Comparison of ENCODE assay signal across 8 cellular contexts in the genomic region with DNA sequence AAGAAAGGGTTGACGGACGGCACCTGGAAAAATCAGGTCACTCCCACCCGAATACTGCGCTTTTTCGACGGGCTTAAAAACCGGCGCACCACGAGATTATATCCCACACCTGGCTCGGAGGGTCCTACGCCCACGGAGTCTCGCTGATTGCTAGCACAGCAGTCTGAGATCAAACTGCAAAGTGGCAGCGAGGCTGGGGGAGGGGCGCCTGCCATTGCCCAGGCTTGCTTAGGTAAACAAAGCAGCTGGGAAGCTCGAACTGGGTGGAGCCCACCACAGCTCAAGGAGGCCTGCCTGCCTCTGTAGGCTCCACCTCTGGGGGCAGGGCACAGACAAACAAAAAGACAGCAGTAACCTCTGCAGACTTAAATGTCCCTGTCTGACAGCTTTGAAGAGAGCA. TPM values are rescaled to one million over a fixed set of nuclear protein-coding genes. Genes with fewer than 3 reads are reported as not detected.
DNase-seq lines count a peak whose midpoint lies in the region; ATAC-seq and TF ChIP-seq lines count a peak whose summit lies in the region.
"Not testable (repeated sequence)": the region's sequence is repeated elsewhere in the genome, so short reads cannot be mapped to it uniquely, and the experiment has no call there.
"Had no signal": no experiment of that assay in that cellular context is flagged by ENCODE, and none has a peak within 500 bp of the region (broad histone marks: within the 10 kb centered on the region; RNA-seq: fewer than 3 reads in every experiment).

No MANE protein-coding gene starts in this region.

- not testable (repeated sequence) for H3K36me3 Mint-ChIP-seq in WTC11; endothelial cell (ENCODE audit: low read depth, unreplicated experiment)

- H3K4me2 ChIP-seq in mesenchymal stem cell (ENCODE audit: low read length, poor library complexity, severe bottlenecking) (peak overlapping the region; percentile 18), neuronal stem cell (ENCODE audit: insufficient read depth, low read length, poor library complexity, severe bottlenecking) (peak overlapping the region; percentile 48)

- H3K27ac ChIP-seq in HUES48 (ENCODE audit: low read depth, low read length); mesenchymal stem cell (ENCODE audit: low read length, poor library complexity, severe bottlenecking); neuronal stem cell (replicated peaks; ENCODE audit: low read length): not testable (repeated sequence)

- POLR2A ChIA-PET in WTC11 (lab: Charles Lee), result not testable (repeated sequence)

- not testable (repeated sequence) for H2BK12ac ChIP-seq in mesenchymal stem cell (ENCODE audit: low read length in 2 of 2); neuronal stem cell (ENCODE audit: low read length)

- H3K79me1 ChIP-seq in mesenchymal stem cell (replicated peaks; ENCODE audit: low read length, poor library complexity, severe bottlenecking); neuronal stem cell (ENCODE audit: low read depth, low read length): not testable (repeated sequence)

- H3K4me3 ChIP-seq in HUES48 (ENCODE audit: low read depth, low read length) (peak overlapping the region; percentile 72), iPS-11a (ENCODE audit: low read depth, low read length) (peak overlapping the region; percentile 39), mesenchymal stem cell (ENCODE audit: insufficient read depth in 1 of 2, low read depth in 1 of 2, low read length in 2 of 2) (peak overlapping the region in 1 of 2 experiments; percentile 23), neuronal stem cell (ENCODE audit: low read length in 2 of 2) (peak overlapping the region in 1 of 2 donors; percentile 79)

- peak overlapping the region; percentile 72; the same call in 1 of the 2 replicates for H3K9ac ChIP-seq in HUES48 (ENCODE audit: low read depth, low read length)
- not testable (repeated sequence) for H3K9ac ChIP-seq in mesenchymal stem cell (ENCODE audit: low read length); neuronal stem cell (ENCODE audit: low read depth, low read length, poor library complexity)

- not testable (repeated sequence) for H2AFZ ChIP-seq in mesenchymal stem cell (ENCODE audit: low read depth, low read length)
- peak overlapping the region; percentile 76 for H2AFZ ChIP-seq in neuronal stem cell (ENCODE audit: low read length)

- not testable (repeated sequence) for H3K23ac ChIP-seq in mesenchymal stem cell (ENCODE audit: low read length in 2 of 2); neuronal stem cell (ENCODE audit: low read depth, low read length, poor library complexity)

- not testable (repeated sequence) for H3K14ac ChIP-seq in mesenchymal stem cell (ENCODE audit: low read length in 2 of 2); neuronal stem cell (ENCODE audit: low read length)

- WGBS in mesenchymal stem cell, result 40% methylated on average over 6 of the region's 16 CpGs
- no CpG with 5 or more reads among the region's 16 CpGs for WGBS in neuronal stem cell (ENCODE audit: extremely low coverage in 2 of 2, insufficient read length in 2 of 2, insufficient replicate concordance in 1 of 2), 2 donors

- H3K27me3 Mint-ChIP-seq in WTC11 (ENCODE audit: low read depth); endothelial cell (ENCODE audit: unreplicated experiment): not testable (repeated sequence)

- not testable (repeated sequence) for H3K4me1 ChIP-seq in HUES48 (ENCODE audit: control insufficient read depth, insufficient read depth, low read length); mesenchymal stem cell (ENCODE audit: control insufficient read depth, insufficient read depth, low read depth, low read length); neuronal stem cell (ENCODE audit: control insufficient read depth in 2 of 2, insufficient read depth in 1 of 2, low read depth in 1 of 2, low read length in 2 of 2)

- peaks cover 18% of the 10 kb centered on the region for H3K4me1 Mint-ChIP-seq in WTC11
- not testable (repeated sequence) for H3K4me1 Mint-ChIP-seq in endothelial cell (ENCODE audit: unreplicated experiment)

- H3K27ac Mint-ChIP-seq in WTC11; endothelial cell (ENCODE audit: unreplicated experiment): not testable (repeated sequence)

- H3K27me3 ChIP-seq in HUES48 (ENCODE audit: control insufficient read depth, insufficient read depth, low read length); mesenchymal stem cell (ENCODE audit: control insufficient read depth in 1 of 2, insufficient read depth in 1 of 2, low read length in 2 of 2); neuronal stem cell (ENCODE audit: control insufficient read depth in 3 of 3, insufficient read depth in 3 of 3, low read depth in 1 of 3, low read length in 3 of 3): not testable (repeated sequence)

- H4K8ac ChIP-seq in mesenchymal stem cell (ENCODE audit: low read length); neuronal stem cell (ENCODE audit: low read depth, low read length): not testable (repeated sequence)

- CTCF ChIA-PET in WTC11 (lab: Charles Lee), result not testable (repeated sequence)

- not testable (repeated sequence) for H3K36me3 ChIP-seq in HUES48 (ENCODE audit: control insufficient read depth, insufficient read depth, low read length); mesenchymal stem cell (ENCODE audit: control insufficient read depth in 1 of 2, insufficient read depth in 2 of 2, low read depth in 1 of 2, low read length in 2 of 2); neuronal stem cell (replicated peaks in 1 of 2; ENCODE audit: control insufficient read depth in 2 of 2, insufficient read depth in 2 of 2, low read length in 2 of 2)

- H2BK5ac ChIP-seq in mesenchymal stem cell (ENCODE audit: low read depth, low read length, poor library complexity, severe bottlenecking); neuronal stem cell (ENCODE audit: low read length): not testable (repeated sequence)

- not testable (repeated sequence) for H4K91ac ChIP-seq in mesenchymal stem cell (ENCODE audit: low read length); neuronal stem cell (ENCODE audit: low read depth, low read length, poor library complexity)

- TF ChIP-seq CTCF in WTC11 (IDR thresholded peaks at IDR 0.05); endothelial cell (IDR thresholded peaks at IDR 0.05; ENCODE audit: unreplicated experiment): not testable (repeated sequence)

- not testable (repeated sequence) for ATAC-seq in WTC11

- H2AK5ac ChIP-seq in mesenchymal stem cell (ENCODE audit: low read length, severe bottlenecking); neuronal stem cell (ENCODE audit: low read depth, low read length): not testable (repeated sequence)

- not testable (repeated sequence) for H3K9me3 Mint-ChIP-seq in WTC11; endothelial cell (ENCODE audit: unreplicated experiment)

- H3K9me3 ChIP-seq in HUES48 (ENCODE audit: control insufficient read depth, insufficient read depth, low read length); mesenchymal stem cell (ENCODE audit: control insufficient read depth, low read length); neuronal stem cell (replicated peaks in 1 of 2; ENCODE audit: control insufficient read depth in 2 of 2, insufficient read depth in 1 of 2, low read depth in 1 of 2, low read length in 2 of 2): not testable (repeated sequence)

- not testable (repeated sequence) for H2BK15ac ChIP-seq in mesenchymal stem cell (ENCODE audit: low read depth, poor library complexity, severe bottlenecking); neuronal stem cell (ENCODE audit: low read length)

- not testable (repeated sequence) for H2BK120ac ChIP-seq in mesenchymal stem cell (ENCODE audit: low read depth, low read length); neuronal stem cell (ENCODE audit: low read depth, low read length)

- not testable (repeated sequence) for H3K4ac ChIP-seq in mesenchymal stem cell (ENCODE audit: low read depth in 1 of 2, low read length in 2 of 2); neuronal stem cell (ENCODE audit: low read length)

- H3K4me3 Mint-ChIP-seq in WTC11 (peak overlapping the region; percentile 73), endothelial cell (ENCODE audit: unreplicated experiment) (peak overlapping the region; percentile 66)

- not testable (repeated sequence) for H3K18ac ChIP-seq in mesenchymal stem cell (ENCODE audit: low read depth in 1 of 2, low read length in 2 of 2); neuronal stem cell (ENCODE audit: low read length)

- DNase-seq in ELF-1 (ENCODE audit: low read depth, low spot score), result peak; percentile 71
- DNase-seq in WTC11 (ENCODE audit: low spot score), result peak; percentile 14
- not testable (repeated sequence) for DNase-seq in endothelial cell (ENCODE audit: low spot score); mesenchymal stem cell; neuronal stem cell (ENCODE audit: low spot score)

RNA-seq across cellular contexts. Expression of a gene that starts 42.7 kb away (rescaled TPM):
- total RNA-seq in WTC11 (2021) (0.20 to 0.66 TPM (median 0.60 TPM) in 3 replicates), endothelial cell (ENCODE audit: unreplicated experiment) (22.2 TPM)
- 31.6 TPM for polyA plus RNA-seq in mesenchymal stem cell (2013, experiment 1 of 2)
- polyA plus RNA-seq in mesenchymal stem cell (2013, experiment 2 of 2), result 31.1 TPM
- 0.01 TPM for polyA plus RNA-seq in neuronal stem cell (2013, experiment 1 of 2)
- under 0.01 TPM for polyA plus RNA-seq in neuronal stem cell (2013, experiment 2 of 2)
- total RNA-seq: B cell had no signal

Comparison
In these comparisons a context has a peak if more than half of its experiments do, and no peak if none do; other contexts are left out.
1. RNA of a gene that starts 42.7 kb away (total RNA-seq): 22.2 TPM in endothelial cell (single experiment); 0.20 to 0.66 TPM in WTC11; every median in the first group is over 10 times any median in the second.